In the genomic region with DNA sequence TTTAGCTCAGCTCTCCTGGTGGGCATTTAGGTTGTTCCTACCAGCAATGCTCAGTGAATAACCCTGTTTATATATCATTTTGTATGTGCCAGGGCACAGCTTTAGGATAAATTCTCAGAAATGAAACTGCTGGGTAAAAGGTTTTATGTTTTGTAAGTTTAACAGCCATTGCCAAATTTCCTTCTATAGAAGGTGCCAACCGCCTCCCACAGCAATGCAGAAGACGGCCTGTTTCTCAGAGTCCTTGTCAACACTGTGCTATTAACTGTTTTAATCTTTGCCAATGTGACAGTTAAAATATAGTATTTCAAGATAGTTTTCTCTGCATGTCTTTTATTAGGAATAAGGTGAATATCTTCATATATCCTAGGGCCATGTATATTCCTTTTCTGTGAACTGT, we compare ENCODE assay signal across 23 cellular contexts.
"Had no signal": no experiment of that assay in that cellular context is flagged by ENCODE, and none has a peak within 500 bp of the region (broad histone marks: within the 10 kb centered on the region; RNA-seq: fewer than 3 reads in every experiment).

No MANE protein-coding gene starts in this region.

- H3K36me3 ChIP-seq: neutrophil, transverse colon had no signal

- ATAC-seq: esophagus mucosa; gastrocnemius medialis; left lobe of liver; mucosa of descending colon; natural killer cell treated with Interleukin-12 subunit alpha and Interleukin-12 subunit beta and Interleukin-15 and Interleukin-18, amount 100 ng/mL, for 72 hours; pancreas; right lobe of liver; stimulated activated naive B cell treated with anti-CD40 and anti-IgM and Interleukin-4, amounts not matched to agents 10 μg/mL and 1 μg/mL and 100 μg/mL, for 72 hours had no signal

- H3K9me3 ChIP-seq: gastrocnemius medialis, mucosa of descending colon, neutrophil, pancreas, right lobe of liver, suprapubic skin, transverse colon, vagina had no signal

- H3K4me3 ChIP-seq: dorsolateral prefrontal cortex, gastrocnemius medialis, lung, mucosa of descending colon, pancreas, right lobe of liver, suprapubic skin, transverse colon, vagina had no signal

- DNase-seq: effector CD8-positive, alpha-beta T cell; endodermal cell; foreskin fibroblast; gastrocnemius medialis; kidney; naive B cell; pancreas; right lobe of liver; small intestine; stimulated activated CD4-positive, alpha-beta T cell treated with anti-CD3 and anti-CD28 coated beads, Interleukin-15, amount 100 ng/mL, for 24 hours; stimulated activated CD4-positive, alpha-beta T cell treated with anti-CD3 and anti-CD28 coated beads, Interleukin-2, amount 100 ng/mL, for 48 hours; stimulated activated naive B cell treated with anti-CD40 and anti-IgM and Interleukin-4, amounts not matched to agents 10 μg/mL and 1 μg/mL and 100 μg/mL, for 72 hours; transverse colon had no signal

- H3K27ac ChIP-seq: epithelial cell of prostate, gastrocnemius medialis, neutrophil, pancreas, right lobe of liver, suprapubic skin, transverse colon, vagina had no signal

- H3K4me1 ChIP-seq: gastrocnemius medialis, pancreas, right lobe of liver, suprapubic skin, transverse colon, vagina had no signal

- H3K27me3 ChIP-seq: dorsolateral prefrontal cortex, gastrocnemius medialis, neutrophil, pancreas, right lobe of liver, suprapubic skin, transverse colon, vagina had no signal
